ENCODE assay signal across 1 cellular context in genomic region chr11:118606844-118607228, GRCh38.
TF ChIP-seq lines count a peak whose summit lies in the region.

No MANE protein-coding gene starts in this region.

TF ChIP-seq in GM23338, 12 proteins besides CTCF, POLR2A, EP300 and RAD21 (continued from another document):
- no peak for TF ChIP-seq REST (IDR thresholded peaks at IDR 0.05; ENCODE audit: unreplicated experiment)
- TF ChIP-seq ZNF462 (CRISPR knock-in tag; IDR thresholded peaks at IDR 0.05) = no peak
- no peak for TF ChIP-seq POLR2AphosphoS5 (IDR thresholded peaks at IDR 0.05; ENCODE audit: low read depth)
- no peak for TF ChIP-seq EZH2phosphoT487 (IDR thresholded peaks at IDR 0.05; ENCODE audit: unreplicated experiment)
- no peak for TF ChIP-seq ZNF331 (CRISPR knock-in tag; IDR thresholded peaks at IDR 0.05; ENCODE audit: low read depth)
